18 cellular contexts compared by ENCODE assay signal in genomic region chr2:179022685-179023084, GRCh38. TPM values are rescaled to one million over a fixed set of nuclear protein-coding genes. Genes with fewer than 3 reads are reported as not detected.
DNase-seq lines count a peak whose midpoint lies in the region; ATAC-seq and TF ChIP-seq lines count a peak whose summit lies in the region.
"Had no signal": no experiment of that assay in that cellular context is flagged by ENCODE, and none has a peak within 500 bp of the region (broad histone marks: within the 10 kb centered on the region; RNA-seq: fewer than 3 reads in every experiment).

No MANE protein-coding gene starts in this region.

- 0 out of 2 replicates have a peak, but pooled peaks cover 4% of the 10 kb centered on the region for H3K9me2 ChIP-seq in GM23338 (ENCODE audit: insufficient read depth)

- peak overlapping the region; percentile 92 for H3K27ac ChIP-seq in OCI-LY3 (ENCODE audit: low read length)
- peak overlapping the region in 10 of 12 donors; percentile 0 to 78 (median 59) for H3K27ac ChIP-seq in heart left ventricle
- H3K27ac ChIP-seq in testis, result peak overlapping the region; percentile 54 to 75
- no peak overlapping the region for H3K27ac ChIP-seq in GM23338 (ENCODE audit: low read depth)
- H3K27ac ChIP-seq: 22Rv1; BLaER1 treated with 17β-estradiol and CSF1 and Interleukin-3, amounts not matched to agents 10 nM and 100 nM; GM23248; HL-60 had no signal

- H3K36me3 ChIP-seq in OCI-LY3 (replicated peaks; ENCODE audit: low read depth, low read length) (peaks cover under 1% of the 10 kb centered on the region), heart left ventricle (no peaks in the 10 kb centered on the region), testis (ENCODE audit: low read depth, missing control alignments) (no peaks in the 10 kb centered on the region), GM23338 (ENCODE audit: insufficient read depth) (peaks cover under 1% of the 10 kb centered on the region; the same call in 1 of the 2 replicates)
- H3K36me3 ChIP-seq: BLaER1 treated with 17β-estradiol and CSF1 and Interleukin-3, amounts not matched to agents 10 nM and 100 nM had no signal

- no peaks in the 10 kb centered on the region for H4K20me1 ChIP-seq in OCI-LY3 (ENCODE audit: insufficient read depth, low read length)
- H4K20me1 ChIP-seq in GM23338 (replicated peaks; ENCODE audit: insufficient read depth), result no peaks in the 10 kb centered on the region
- H4K20me1 ChIP-seq: BLaER1 treated with 17β-estradiol and CSF1 and Interleukin-3, amounts not matched to agents 10 nM and 100 nM had no signal

- H3K9me3 ChIP-seq in OCI-LY3 (ENCODE audit: insufficient read depth, low read length) (peaks cover under 1% of the 10 kb centered on the region; the same call in 1 of the 2 replicates), heart left ventricle (peaks cover 0 to 10% (median 0%) of the 10 kb centered on the region in 12 donors), testis (no peaks in the 10 kb centered on the region)

- in situ Hi-C loops in ACHN (cut with HindIII; ENCODE audit: low pct_ligation_motif_present, low pct_unique_long_range_greater_than_20kb, low sequenced_read_pairs), result no loop called here

- DNase-seq in activated naive CD8-positive, alpha-beta T cell treated with anti-CD3 and anti-CD28 coated beads, Interleukin-2, amount 50 U/mL, for 24 hours, result no peak
- DNase-seq in activated naive CD8-positive, alpha-beta T cell treated with anti-CD3 and anti-CD28 coated beads for 36 hours, result no peak
- DNase-seq in heart left ventricle (peak in 4 of 5 donors; percentile 22 to 47 (median 33)), testis (peak; percentile 25), GM23338 (ENCODE audit: low spot score) (no peak), ACHN (no peak)
- DNase-seq: GM23248, KBM-7, MM.1S, NCI-H1105, NCI-H187, NCI-H2171, T-cell had no signal

- H3K4me3 Mint-ChIP-seq in activated naive CD8-positive, alpha-beta T cell treated with anti-CD3 and anti-CD28 coated beads, Interleukin-2, amount 50 U/mL, for 24 hours, result no peak overlapping the region
- no peak overlapping the region for H3K4me3 Mint-ChIP-seq in activated naive CD8-positive, alpha-beta T cell treated with anti-CD3 and anti-CD28 coated beads for 36 hours
- H3K4me3 Mint-ChIP-seq in GM23338, result no peak overlapping the region
- H3K4me3 Mint-ChIP-seq: T-cell had no signal

- H3K36me3 Mint-ChIP-seq in activated naive CD8-positive, alpha-beta T cell treated with anti-CD3 and anti-CD28 coated beads, Interleukin-2, amount 50 U/mL, for 24 hours (ENCODE audit: low read depth), result peaks cover 16% of the 10 kb centered on the region
- H3K36me3 Mint-ChIP-seq in activated naive CD8-positive, alpha-beta T cell treated with anti-CD3 and anti-CD28 coated beads for 36 hours, result peaks cover 31% of the 10 kb centered on the region
- H3K36me3 Mint-ChIP-seq in GM23338 (ENCODE audit: low read depth), result peaks cover 19% of the 10 kb centered on the region

- WGBS in heart left ventricle, 4 donors, result 74 to 76% (median 75%) methylated on average over 5 of the region's 5 CpGs
- 75 to 84% methylated on average over 5 of the region's 5 CpGs for WGBS in testis, 2 donors

- H3K4me3 ChIP-seq in OCI-LY3 (ENCODE audit: low read length) (peak overlapping the region; percentile 61), heart left ventricle (peak overlapping the region in 1 of 12 donors; percentile 25), testis (no peak overlapping the region), GM23338 (no peak overlapping the region)
- H3K4me3 ChIP-seq: BLaER1 treated with 17β-estradiol and CSF1 and Interleukin-3, amounts not matched to agents 10 nM and 100 nM; GM23248 had no signal

- intact Hi-C loops in heart left ventricle (cut with DNase I) (no loop called here), testis (cut with DNase I; ENCODE audit: low total_unique reads) (no loop called here)

- H3K4me2 ChIP-seq in OCI-LY3 (ENCODE audit: low read length), result peak overlapping the region; percentile 86
- no peak overlapping the region for H3K4me2 ChIP-seq in GM23338
- H3K4me2 ChIP-seq: BLaER1 treated with 17β-estradiol and CSF1 and Interleukin-3, amounts not matched to agents 10 nM and 100 nM had no signal

- H3K4me1 ChIP-seq in OCI-LY3 (ENCODE audit: low read length) (peaks cover 54% of the 10 kb centered on the region), heart left ventricle (peaks cover 0 to 33% (median 2%) of the 10 kb centered on the region in 12 donors), testis (no peaks in the 10 kb centered on the region), GM23338 (ENCODE audit: insufficient read depth) (no peaks in the 10 kb centered on the region)
- H3K4me1 ChIP-seq: BLaER1 treated with 17β-estradiol and CSF1 and Interleukin-3, amounts not matched to agents 10 nM and 100 nM had no signal

- H3K9ac ChIP-seq in OCI-LY3 (ENCODE audit: low read length), result peak overlapping the region; percentile 67
- H3K9ac ChIP-seq: BLaER1 treated with 17β-estradiol and CSF1 and Interleukin-3, amounts not matched to agents 10 nM and 100 nM; GM23248 had no signal

- ATAC-seq in activated naive CD8-positive, alpha-beta T cell treated with anti-CD3 and anti-CD28 coated beads, Interleukin-2, amount 50 U/mL, for 24 hours, result no peak
- ATAC-seq in heart left ventricle, result peak; percentile 58 to 79 (median 77)
- no peak for ATAC-seq in GM23338
- ATAC-seq in GM18861 (IDR thresholded peaks at IDR 0.05; ENCODE audit: unreplicated experiment), result no peak
- ATAC-seq: T-cell had no signal

- TF ChIP-seq CTCF in OCI-LY3 (IDR thresholded peaks at IDR 0.05; ENCODE audit: low read depth, low read length), result no peak
- TF ChIP-seq CTCF in heart left ventricle (IDR thresholded peaks at IDR 0.05), result no peak
- no peak for TF ChIP-seq CTCF in testis (IDR thresholded peaks at IDR 0.05)
- no peak for TF ChIP-seq CTCF in GM23338 (conservative IDR thresholded peaks at IDR 0.05; ENCODE audit: low read depth in 2 of 2)

- H3F3A ChIP-seq in GM23338 (replicated peaks; ENCODE audit: low read depth), result no peaks in the 10 kb centered on the region

- H3K4me1 Mint-ChIP-seq in activated naive CD8-positive, alpha-beta T cell treated with anti-CD3 and anti-CD28 coated beads, Interleukin-2, amount 50 U/mL, for 24 hours, result peaks cover 40% of the 10 kb centered on the region
- peaks cover 37% of the 10 kb centered on the region for H3K4me1 Mint-ChIP-seq in activated naive CD8-positive, alpha-beta T cell treated with anti-CD3 and anti-CD28 coated beads for 36 hours
- no peaks in the 10 kb centered on the region for H3K4me1 Mint-ChIP-seq in GM23338

- H3K9me3 Mint-ChIP-seq in activated naive CD8-positive, alpha-beta T cell treated with anti-CD3 and anti-CD28 coated beads, Interleukin-2, amount 50 U/mL, for 24 hours, result peaks cover 21% of the 10 kb centered on the region
- H3K9me3 Mint-ChIP-seq in activated naive CD8-positive, alpha-beta T cell treated with anti-CD3 and anti-CD28 coated beads for 36 hours, result peaks cover 20% of the 10 kb centered on the region
- H3K9me3 Mint-ChIP-seq in GM23338, result peaks cover 20% of the 10 kb centered on the region

- peak overlapping the region; percentile 28 for H3K27ac Mint-ChIP-seq in activated naive CD8-positive, alpha-beta T cell treated with anti-CD3 and anti-CD28 coated beads, Interleukin-2, amount 50 U/mL, for 24 hours
- H3K27ac Mint-ChIP-seq in activated naive CD8-positive, alpha-beta T cell treated with anti-CD3 and anti-CD28 coated beads for 36 hours, result no peak overlapping the region
- no peak overlapping the region for H3K27ac Mint-ChIP-seq in GM23338
- H3K27ac Mint-ChIP-seq: T-cell had no signal

- H2AFZ ChIP-seq in OCI-LY3 (ENCODE audit: low read depth, low read length) (peak overlapping the region; percentile 91), GM23338 (no peak overlapping the region)
- H2AFZ ChIP-seq: GM23248 had no signal

- H3K79me2 ChIP-seq in OCI-LY3 (ENCODE audit: low read length) (no peaks in the 10 kb centered on the region), GM23338 (replicated peaks; ENCODE audit: insufficient read depth) (no peaks in the 10 kb centered on the region)

- TF ChIP-seq POLR2A in heart left ventricle (IDR thresholded peaks at IDR 0.05) (no peak), testis (IDR thresholded peaks at IDR 0.05) (no peak)

- no peaks in the 10 kb centered on the region for H3K27me3 ChIP-seq in OCI-LY3 (ENCODE audit: low read depth, low read length)
- no peaks in the 10 kb centered on the region for H3K27me3 ChIP-seq in heart left ventricle
- H3K27me3 ChIP-seq in testis, result no peaks in the 10 kb centered on the region
- H3K27me3 ChIP-seq in GM23338 (ENCODE audit: insufficient read depth), result no peaks in the 10 kb centered on the region
- H3K27me3 ChIP-seq: BLaER1 treated with 17β-estradiol and CSF1 and Interleukin-3, amounts not matched to agents 10 nM and 100 nM had no signal

- H3K27me3 Mint-ChIP-seq in activated naive CD8-positive, alpha-beta T cell treated with anti-CD3 and anti-CD28 coated beads, Interleukin-2, amount 50 U/mL, for 24 hours, result no peaks in the 10 kb centered on the region
- no peaks in the 10 kb centered on the region for H3K27me3 Mint-ChIP-seq in activated naive CD8-positive, alpha-beta T cell treated with anti-CD3 and anti-CD28 coated beads for 36 hours
- H3K27me3 Mint-ChIP-seq in GM23338 (ENCODE audit: insufficient read depth, low read depth, poor library complexity), result peaks cover 4% of the 10 kb centered on the region
- H3K27me3 Mint-ChIP-seq: T-cell had no signal

TF ChIP-seq in GM23338, 12 proteins besides CTCF, POLR2A, EP300 and RAD21 (continues in another document):
- no peak for TF ChIP-seq CREB1 (CRISPR knock-in tag; IDR thresholded peaks at IDR 0.05; ENCODE audit: low read depth)

RNA-seq across cellular contexts. Expression of gene CCDC141, which starts 27.3 kb away (rescaled TPM):
- total RNA-seq in activated naive CD8-positive, alpha-beta T cell treated with anti-CD3 and anti-CD28 coated beads for 36 hours, result 1 to 10 TPM; 4.8 to 5.6 TPM
- 100 to 1,000 TPM in 8 of 9 donors, 10 to 100 TPM in 1; 58.1 to 258 (median 144) TPM for total RNA-seq in heart left ventricle
- 10 to 100 TPM; 10.6 to 19.1 TPM for polyA plus RNA-seq in heart left ventricle
- total RNA-seq in testis, result 10 to 100 TPM; 17.8 to 25.9 TPM
- 2.2 TPM for polyA plus RNA-seq in testis (ENCODE audit: insufficient read depth, low read depth, low replicate concordance)
- total RNA-seq in GM23338 (2014; rRNA removed; shearing (Covaris generic)), result 8.0 and 13.4 TPM in 2 replicates
- polyA plus RNA-seq in GM23338 (2016; fragmentation: Nextera tagmentation; extraction: Ambion mirVana), result 8.9 and 11.7 TPM in 2 replicates
- total RNA-seq: GM23248 had no signal
- polyA plus RNA-seq: GM23248 had no signal

Comparison
In these comparisons a context has a peak if more than half of its experiments do, and no peak if none do; other contexts are left out.
1. ATAC-seq: peak in heart left ventricle (4 of 4); none in activated naive CD8-positive, alpha-beta T cell treated with anti-CD3 and anti-CD28 coated beads, Interleukin-2, amount 50 U/mL, for 24 hours (single experiment), GM23338 (single experiment) and GM18861 (single experiment).
2. DNase-seq: peak in heart left ventricle (4 of 5) and testis (single experiment); none in activated naive CD8-positive, alpha-beta T cell treated with anti-CD3 and anti-CD28 coated beads, Interleukin-2, amount 50 U/mL, for 24 hours (single experiment), activated naive CD8-positive, alpha-beta T cell treated with anti-CD3 and anti-CD28 coated beads for 36 hours (single experiment), GM23338 (single experiment) and ACHN (single experiment).